Comparison of ENCODE assay signal across 17 cellular contexts in genomic region chr2:240967681-240968621, GRCh38. TPM values are rescaled to one million over a fixed set of nuclear protein-coding genes. Genes with fewer than 3 reads are reported as not detected.
DNase-seq lines count a peak whose midpoint lies in the region; ATAC-seq and TF ChIP-seq lines count a peak whose summit lies in the region.
"Had no signal": no experiment of that assay in that cellular context is flagged by ENCODE, and none has a peak within 500 bp of the region (broad histone marks: within the 10 kb centered on the region; RNA-seq: fewer than 3 reads in every experiment).

No MANE protein-coding gene starts in this region.

- no peak for TF ChIP-seq POLR2A in adrenal gland (IDR thresholded peaks at IDR 0.05)

- DNase-seq in cardiac septum (ENCODE audit: low spot score) (peak; percentile 75), Right ventricle myocardium inferior (ENCODE audit: missing footprints) (no peak), adrenal gland (peak in 4 of 7 donors; percentile 11 to 20 (median 12)), lower lobe of right lung (peak; percentile 41), sciatic nerve (ENCODE audit: low spot score) (peak; percentile 53), UCSD-AML1 (lab: John Stamatoyannopoulos, UW; ENCODE audit: unreplicated experiment) (no peak), dermis blood vessel endothelial cell (no peak)
- DNase-seq: 8988T, EL, HFFc6, KG1, MV-4-11, NCI-H1694 treated with DMSO at 0.1 percent for 48 hours, NCI-H510A, NCI-H774 had no signal

- H3K27ac ChIP-seq in adrenal gland (no peak overlapping the region), lower lobe of right lung (no peak overlapping the region)

- ATAC-seq in Right ventricle myocardium inferior, result no peak
- no peak for ATAC-seq in lower lobe of right lung
- no peak for ATAC-seq in sciatic nerve
- ATAC-seq in HG03159 (IDR thresholded peaks at IDR 0.05; ENCODE audit: unreplicated experiment), result no peak

- H3K27me3 ChIP-seq in adrenal gland (no peaks in the 10 kb centered on the region), lower lobe of right lung (ENCODE audit: low read depth) (no peaks in the 10 kb centered on the region)

- intact Hi-C loops in cardiac septum (cut with DNase I), result no loop called here
- intact Hi-C loops in Right ventricle myocardium inferior (cut with DNase I), result no loop called here
- intact Hi-C loops in adrenal gland (cut with DNase I), result no loop called here
- intact Hi-C loops in lower lobe of right lung (cut with DNase I), result no loop called here
- intact Hi-C loops in sciatic nerve (cut with DNase I), result loop anchor here (10.0 kb wide), 1 partner anchor 1533 kb away; no protein-coding TSS in a partner anchor

- WGBS in adrenal gland, 4 donors, result 93 to 98% (median 94%) methylated on average over 12 to 34 of the region's 34 CpGs

- H3K9me3 ChIP-seq in adrenal gland (replicated peaks in 1 of 3), result no peaks in the 10 kb centered on the region
- no peaks in the 10 kb centered on the region for H3K9me3 ChIP-seq in lower lobe of right lung

- H3K4me1 ChIP-seq in adrenal gland (replicated peaks in 1 of 2) (peaks cover 1 to 7% of the 10 kb centered on the region in 2 donors), lower lobe of right lung (peaks cover 16% of the 10 kb centered on the region)

- TF ChIP-seq CTCF in adrenal gland (IDR thresholded peaks at IDR 0.05) (no peak), lower lobe of right lung (IDR thresholded peaks at IDR 0.05) (no peak)

- H3K36me3 ChIP-seq in adrenal gland (replicated peaks in 1 of 2) (no peaks in the 10 kb centered on the region), lower lobe of right lung (no peaks in the 10 kb centered on the region)

- H3K4me3 ChIP-seq in adrenal gland (no peak overlapping the region), lower lobe of right lung (no peak overlapping the region)
- H3K4me3 ChIP-seq: GM12878 had no signal

RNA-seq across cellular contexts. Expression of gene SNED1, which starts 30.5 kb away (rescaled TPM):
- total RNA-seq in cardiac septum (9.7 TPM), Right ventricle myocardium inferior (6.7 TPM), adrenal gland (10 to 100 TPM; 12.5 to 59.5 (median 31.2) TPM), lower lobe of right lung (36.2 TPM), sciatic nerve (148 TPM), dermis blood vessel endothelial cell (23.4 and 25.2 TPM in 2 replicates)
- 10 to 100 TPM in 2 of 3 donors, 1 to 10 TPM in 1; 3.1 to 27.5 (median 17.7) TPM for polyA plus RNA-seq in adrenal gland

Comparison
In these comparisons a context has a peak if more than half of its experiments do, and no peak if none do; other contexts are left out.
1. DNase-seq: peak in cardiac septum (single experiment), adrenal gland (4 of 7), lower lobe of right lung (single experiment) and sciatic nerve (single experiment); none in Right ventricle myocardium inferior (single experiment), UCSD-AML1 (single experiment) and dermis blood vessel endothelial cell (single experiment).